In genomic region chr19:2887391-2887914, GRCh38 we compare ENCODE assay signal across 8 cellular contexts. TPM values are rescaled to one million over a fixed set of nuclear protein-coding genes. Genes with fewer than 3 reads are reported as not detected.
DNase-seq lines count a peak whose midpoint lies in the region; FAIRE-seq and TF ChIP-seq lines count a peak whose summit lies in the region.

No MANE protein-coding gene starts in this region.

- H3K9me3 ChIP-seq in astrocyte (ENCODE audit: insufficient read depth, low read depth, low read length) (no peaks in the 10 kb centered on the region), spleen (no peaks in the 10 kb centered on the region)

- no peak overlapping the region for H3K27ac Mint-ChIP-seq in astrocyte (ENCODE audit: unreplicated experiment)

- CTCF ChIA-PET in HEK293T (lab: Yijun Ruan, JAX): interaction anchor here (0.6 to 2.1 kb wide), 8 partner anchors 13 to 216 kb away, joined by 3 to 6 read pairs (median 4); partner anchors contain the start of genes ZNF555 and ZNF57

- DNase-seq in D721Med (ENCODE audit: insufficient read length, low spot score) (peak; percentile 67), HEK293T (ENCODE audit: extremely low spot score) (peak; percentile 45), NCI-H460 (ENCODE audit: extremely low read depth, low read depth) (peak; percentile 61), astrocyte (ENCODE audit: low read depth) (peak; percentile 32), iPS DF 4.7 (ENCODE audit: extremely low read depth, low spot score) (peak; percentile 53), spleen (no peak)
- no peak for DNase-seq in stimulated activated CD8-positive, alpha-beta memory T cell treated with anti-CD3 and anti-CD28 coated beads, Interleukin-4, amount 100 ng/mL, for 48 hours
- DNase-seq in activated CD4-positive, alpha-beta T cell treated with anti-CD3 and anti-CD28 coated beads, Interleukin-2, amount 50 U/mL, for 4 hours: no peak

- 28 to 36% (median 33%) methylated on average over 9 of the region's 9 CpGs for WGBS in spleen, 5 donors

- POLR2A ChIA-PET in HEK293T (lab: Yijun Ruan, JAX): no interaction called here

- H3K4me2 ChIP-seq in astrocyte (ENCODE audit: low read length): no peak overlapping the region

- H2AFZ ChIP-seq in astrocyte (ENCODE audit: low read depth, low read length): peak overlapping the region; percentile 59

- no peak overlapping the region for H3K9ac ChIP-seq in astrocyte (ENCODE audit: low read length)

- TF ChIP-seq CTCF in D721Med (IDR thresholded peaks at IDR 0.05; ENCODE audit: insufficient read depth, missing control alignments): peak; percentile 78
- TF ChIP-seq CTCF in astrocyte (IDR thresholded peaks at IDR 0.05; ENCODE audit: insufficient read depth, low read depth, low read length): peak; percentile 70
- peak in 9 of 11 experiments; percentile 7 to 71 (median 53) for TF ChIP-seq CTCF in spleen (IDR thresholded peaks at IDR 0.05 in 8 of 11, conservative IDR thresholded peaks at IDR 0.05 in 3 of 11)

- intact Hi-C loops in spleen (cut with DNase I; ENCODE audit: low total_unique reads): no loop called here

- FAIRE-seq in D721Med (lab: Jason Lieb, UNC): peak; percentile 67
- FAIRE-seq in astrocyte (lab: Jason Lieb, UNC): no peak

- no peaks in the 10 kb centered on the region for H3K36me3 ChIP-seq in astrocyte (ENCODE audit: insufficient read depth, low read length)
- H3K36me3 ChIP-seq in spleen: no peaks in the 10 kb centered on the region

- H3K27me3 Mint-ChIP-seq in astrocyte (ENCODE audit: low read depth, unreplicated experiment): peaks cover 4% of the 10 kb centered on the region

- H3K36me3 Mint-ChIP-seq in astrocyte (ENCODE audit: low read depth, unreplicated experiment): peaks cover 2% of the 10 kb centered on the region

- no peak overlapping the region for H3K4me3 Mint-ChIP-seq in astrocyte (ENCODE audit: unreplicated experiment)

- H3K27ac ChIP-seq in astrocyte (ENCODE audit: low read depth, low read length) (no peak overlapping the region), spleen (no peak overlapping the region)

- no peaks in the 10 kb centered on the region for H3K4me1 ChIP-seq in astrocyte (ENCODE audit: insufficient read depth, low read length)
- H3K4me1 ChIP-seq in spleen: peaks cover 0 to 20% (median 3%) of the 10 kb centered on the region in 6 donors

- TF ChIP-seq POLR2A in spleen (IDR thresholded peaks at IDR 0.05): no peak

- no peaks in the 10 kb centered on the region for H3K79me2 ChIP-seq in astrocyte (ENCODE audit: insufficient read depth, low read length)

- H3K4me3 ChIP-seq in astrocyte (ENCODE audit: insufficient read depth, low read depth, low read length) (no peak overlapping the region), spleen (no peak overlapping the region)

- no peaks in the 10 kb centered on the region for H4K20me1 ChIP-seq in astrocyte (ENCODE audit: insufficient read depth, low read length)

- peaks cover 7% of the 10 kb centered on the region for H3K9me3 Mint-ChIP-seq in astrocyte (ENCODE audit: unreplicated experiment)

- H3K4me1 Mint-ChIP-seq in astrocyte (ENCODE audit: low read depth, unreplicated experiment): no peaks in the 10 kb centered on the region

- H3K27me3 ChIP-seq in astrocyte (ENCODE audit: insufficient read depth, low read length): no peaks in the 10 kb centered on the region
- H3K27me3 ChIP-seq in spleen (replicated peaks in 1 of 7): no peaks in the 10 kb centered on the region

TF ChIP-seq in HEK293T, 16 proteins besides CTCF, POLR2A, EP300 and RAD21:
- TF ChIP-seq ELF4 (IDR thresholded peaks at IDR 0.05): no peak
- TF ChIP-seq L3MBTL2 (conservative IDR thresholded peaks at IDR 0.05): peak; percentile 71

RNA-seq across cellular contexts. Expression of gene ZNF57, which starts 13.3 kb away (rescaled TPM):
- 2.5 and 4.2 TPM in 2 replicates for total RNA-seq in NCI-H460 (2014; rRNA removed; shearing (Covaris generic))
- 2.9 and 7.5 TPM in 2 replicates for polyA plus RNA-seq in NCI-H460 (2014; cell fraction: nucleus; rRNA removed)
- total RNA-seq in astrocyte: not detected in 2 replicates
- total RNA-seq in spleen: 1 to 10 TPM; 2.0 to 3.9 (median 3.3) TPM
- 1 to 10 TPM; 2.3 to 2.6 (median 2.3) TPM for polyA plus RNA-seq in spleen

RNA-seq across cellular contexts. Expression of gene ZNF556, which starts 20.3 kb away (rescaled TPM):
- total RNA-seq in NCI-H460 (2014; rRNA removed; shearing (Covaris generic)): 0.32 TPM in 1 of 2 replicates, not detected in the other
- not detected in 2 replicates for polyA plus RNA-seq in NCI-H460 (2014; cell fraction: nucleus; rRNA removed)
- not detected in 2 replicates for total RNA-seq in astrocyte
- total RNA-seq in spleen: under 1 TPM in 3 of 7 donors, not detected in 4; 0.22 to 0.27 (median 0.26) TPM
- under 1 TPM in 2 of 3 donors, not detected in 1; under 0.01 to 0.02 TPM for polyA plus RNA-seq in spleen

RNA-seq across cellular contexts. Expression of gene ZNF555, which starts 46.2 kb away (rescaled TPM):
- 2.1 and 3.1 TPM in 2 replicates for total RNA-seq in NCI-H460 (2014; rRNA removed; shearing (Covaris generic))
- polyA plus RNA-seq in NCI-H460 (2014; cell fraction: nucleus; rRNA removed): 0.64 and 0.80 TPM in 2 replicates
- 6.0 and 8.8 TPM in 2 replicates for total RNA-seq in astrocyte
- total RNA-seq in spleen: 10 to 100 TPM in 2 of 7 donors, 1 to 10 TPM in 5; 5.4 to 10.8 (median 8.3) TPM
- polyA plus RNA-seq in spleen: 1 to 10 TPM; 1.4 to 2.7 (median 2.2) TPM

RNA-seq across cellular contexts. Expression of gene ZNF77, which starts 57.3 kb away (rescaled TPM):
- 4.6 TPM in 2 replicates for total RNA-seq in NCI-H460 (2014; rRNA removed; shearing (Covaris generic))
- polyA plus RNA-seq in NCI-H460 (2014; cell fraction: nucleus; rRNA removed): 3.8 and 6.6 TPM in 2 replicates
- total RNA-seq in astrocyte (1.4 and 1.5 TPM in 2 replicates), spleen (1 to 10 TPM; 3.9 to 7.5 (median 4.5) TPM)
- 1 to 10 TPM; 2.2 to 2.9 (median 2.8) TPM for polyA plus RNA-seq in spleen

Comparison
In these comparisons a context has a peak if more than half of its experiments do, and no peak if none do; other contexts are left out.
1. DNase-seq: peak in D721Med (single experiment), HEK293T (single experiment), NCI-H460 (single experiment), astrocyte (single experiment) and iPS DF 4.7 (single experiment); none in spleen (single experiment), stimulated activated CD8-positive, alpha-beta memory T cell treated with anti-CD3 and anti-CD28 coated beads, Interleukin-4, amount 100 ng/mL, for 48 hours (single experiment) and activated CD4-positive, alpha-beta T cell treated with anti-CD3 and anti-CD28 coated beads, Interleukin-2, amount 50 U/mL, for 4 hours (0 of 2).
2. Peak in every context shown above with its lines, with median percentiles within 50 percentile points of each other: CTCF ChIP-seq.